Comparison of ENCODE assay signal across 1 cellular context in the genomic region with DNA sequence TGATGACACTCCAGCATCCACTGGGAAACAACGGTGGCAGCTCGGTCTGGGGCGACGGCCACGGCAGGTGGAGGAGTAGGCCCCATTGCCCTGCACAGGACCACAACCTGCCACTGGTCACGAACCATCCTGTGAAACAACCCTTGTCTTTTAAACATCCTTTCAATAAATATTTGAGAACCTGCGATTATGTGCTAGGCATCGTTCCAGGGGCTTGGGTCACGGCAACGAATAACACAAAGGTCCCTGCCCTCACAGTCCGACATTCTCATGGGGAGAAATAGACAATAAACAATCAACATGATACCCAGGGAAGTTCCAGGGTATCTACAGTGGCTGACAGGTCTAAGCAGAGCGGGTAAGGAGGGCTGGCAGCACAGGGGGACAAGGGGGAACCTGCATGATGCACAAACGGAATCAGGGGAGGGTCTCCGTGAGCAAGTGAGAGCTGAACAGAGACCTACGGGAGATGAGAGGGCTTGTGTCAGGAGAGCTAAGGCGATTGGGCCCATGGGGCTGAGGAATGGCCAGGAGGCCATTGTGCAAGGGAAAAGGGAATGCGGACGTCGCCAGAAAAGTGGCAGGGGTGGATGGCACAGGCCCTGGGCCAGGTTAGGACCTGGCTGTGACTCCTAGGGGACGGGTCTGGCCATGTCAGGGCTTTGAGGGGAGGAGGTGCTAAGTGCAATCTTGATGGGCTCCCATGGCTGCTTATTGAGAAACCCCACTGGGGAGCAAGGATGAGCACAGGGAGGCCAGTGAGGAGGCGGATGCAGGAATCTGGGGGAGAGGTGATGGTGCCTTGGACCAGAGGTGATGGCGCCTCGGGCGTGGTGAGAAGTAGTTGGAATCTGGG.
TF ChIP-seq lines count a peak whose summit lies in the region.

No MANE protein-coding gene starts in this region.

TF ChIP-seq in HepG2, 621 proteins besides CTCF, POLR2A, EP300 and RAD21 (continued from another document and continues in another):
- TF ChIP-seq SAP130 (CRISPR knock-in tag; IDR thresholded peaks at IDR 0.05; ENCODE audit: low read depth) (peak; percentile 36; the same call in 1 of the 2 replicates), ZBTB7A (CRISPR knock-in tag; IDR thresholded peaks at IDR 0.05) (no peak), ZNF556 (CRISPR knock-in tag; IDR thresholded peaks at IDR 0.05; ENCODE audit: borderline replicate concordance) (no peak), TGIF2 (CRISPR knock-in tag; IDR thresholded peaks at IDR 0.05) (no peak), HOXA7 (CRISPR knock-in tag; IDR thresholded peaks at IDR 0.05) (no peak), NCOA2 (CRISPR knock-in tag; IDR thresholded peaks at IDR 0.05) (no peak), ZNF589 (CRISPR knock-in tag; conservative IDR thresholded peaks at IDR 0.05) (no peak), ZNF264 (CRISPR knock-in tag; IDR thresholded peaks at IDR 0.05) (no peak), ZNF468 (CRISPR knock-in tag; IDR thresholded peaks at IDR 0.05) (no peak), ZNF790 (CRISPR knock-in tag; IDR thresholded peaks at IDR 0.05; ENCODE audit: borderline replicate concordance) (no peak), ZNF562 (CRISPR knock-in tag; IDR thresholded peaks at IDR 0.05; ENCODE audit: borderline replicate concordance) (no peak), ETV5 (CRISPR knock-in tag; IDR thresholded peaks at IDR 0.05; ENCODE audit: borderline replicate concordance) (peak; percentile 12; the same call in 1 of the 2 replicates), SMARCC2 (IDR thresholded peaks at IDR 0.05) (no peak), ZNF10 (CRISPR knock-in tag; IDR thresholded peaks at IDR 0.05; ENCODE audit: borderline replicate concordance, low read depth) (no peak), SIN3B (IDR thresholded peaks at IDR 0.05; ENCODE audit: low read length) (no peak), ELF3 (CRISPR knock-in tag; IDR thresholded peaks at IDR 0.05) (0 out of 2 replicates have a peak, but pooled peaks have one; percentile 20), TBX2 (CRISPR knock-in tag; IDR thresholded peaks at IDR 0.05; ENCODE audit: borderline replicate concordance) (no peak), CHD2 (IDR thresholded peaks at IDR 0.05; ENCODE audit: low read depth, low read length) (no peak), ZMYM4 (CRISPR knock-in tag; IDR thresholded peaks at IDR 0.05) (no peak), ZNF780A (CRISPR knock-in tag; IDR thresholded peaks at IDR 0.05) (no peak), ZNF530 (CRISPR knock-in tag; IDR thresholded peaks at IDR 0.05; ENCODE audit: low read depth) (no peak), PLRG1 (conservative IDR thresholded peaks at IDR 0.05) (no peak), ZNF549 (CRISPR knock-in tag; IDR thresholded peaks at IDR 0.05) (no peak), ZNF616 (CRISPR knock-in tag; IDR thresholded peaks at IDR 0.05; ENCODE audit: low read depth) (no peak), ZBTB3 (CRISPR knock-in tag; IDR thresholded peaks at IDR 0.05; ENCODE audit: borderline replicate concordance, low read depth) (no peak), RFX5 (IDR thresholded peaks at IDR 0.05; ENCODE audit: low read depth, low read length) (no peak), ZNF260 (CRISPR knock-in tag; IDR thresholded peaks at IDR 0.05; ENCODE audit: borderline replicate concordance, low read depth) (no peak), TCF7L2 (IDR thresholded peaks at IDR 0.05; ENCODE audit: low read depth, low read length) (no peak), ZNF484 (CRISPR knock-in tag; IDR thresholded peaks at IDR 0.05; ENCODE audit: borderline replicate concordance, low read depth) (no peak)
- TF ChIP-seq, protein P1, sequence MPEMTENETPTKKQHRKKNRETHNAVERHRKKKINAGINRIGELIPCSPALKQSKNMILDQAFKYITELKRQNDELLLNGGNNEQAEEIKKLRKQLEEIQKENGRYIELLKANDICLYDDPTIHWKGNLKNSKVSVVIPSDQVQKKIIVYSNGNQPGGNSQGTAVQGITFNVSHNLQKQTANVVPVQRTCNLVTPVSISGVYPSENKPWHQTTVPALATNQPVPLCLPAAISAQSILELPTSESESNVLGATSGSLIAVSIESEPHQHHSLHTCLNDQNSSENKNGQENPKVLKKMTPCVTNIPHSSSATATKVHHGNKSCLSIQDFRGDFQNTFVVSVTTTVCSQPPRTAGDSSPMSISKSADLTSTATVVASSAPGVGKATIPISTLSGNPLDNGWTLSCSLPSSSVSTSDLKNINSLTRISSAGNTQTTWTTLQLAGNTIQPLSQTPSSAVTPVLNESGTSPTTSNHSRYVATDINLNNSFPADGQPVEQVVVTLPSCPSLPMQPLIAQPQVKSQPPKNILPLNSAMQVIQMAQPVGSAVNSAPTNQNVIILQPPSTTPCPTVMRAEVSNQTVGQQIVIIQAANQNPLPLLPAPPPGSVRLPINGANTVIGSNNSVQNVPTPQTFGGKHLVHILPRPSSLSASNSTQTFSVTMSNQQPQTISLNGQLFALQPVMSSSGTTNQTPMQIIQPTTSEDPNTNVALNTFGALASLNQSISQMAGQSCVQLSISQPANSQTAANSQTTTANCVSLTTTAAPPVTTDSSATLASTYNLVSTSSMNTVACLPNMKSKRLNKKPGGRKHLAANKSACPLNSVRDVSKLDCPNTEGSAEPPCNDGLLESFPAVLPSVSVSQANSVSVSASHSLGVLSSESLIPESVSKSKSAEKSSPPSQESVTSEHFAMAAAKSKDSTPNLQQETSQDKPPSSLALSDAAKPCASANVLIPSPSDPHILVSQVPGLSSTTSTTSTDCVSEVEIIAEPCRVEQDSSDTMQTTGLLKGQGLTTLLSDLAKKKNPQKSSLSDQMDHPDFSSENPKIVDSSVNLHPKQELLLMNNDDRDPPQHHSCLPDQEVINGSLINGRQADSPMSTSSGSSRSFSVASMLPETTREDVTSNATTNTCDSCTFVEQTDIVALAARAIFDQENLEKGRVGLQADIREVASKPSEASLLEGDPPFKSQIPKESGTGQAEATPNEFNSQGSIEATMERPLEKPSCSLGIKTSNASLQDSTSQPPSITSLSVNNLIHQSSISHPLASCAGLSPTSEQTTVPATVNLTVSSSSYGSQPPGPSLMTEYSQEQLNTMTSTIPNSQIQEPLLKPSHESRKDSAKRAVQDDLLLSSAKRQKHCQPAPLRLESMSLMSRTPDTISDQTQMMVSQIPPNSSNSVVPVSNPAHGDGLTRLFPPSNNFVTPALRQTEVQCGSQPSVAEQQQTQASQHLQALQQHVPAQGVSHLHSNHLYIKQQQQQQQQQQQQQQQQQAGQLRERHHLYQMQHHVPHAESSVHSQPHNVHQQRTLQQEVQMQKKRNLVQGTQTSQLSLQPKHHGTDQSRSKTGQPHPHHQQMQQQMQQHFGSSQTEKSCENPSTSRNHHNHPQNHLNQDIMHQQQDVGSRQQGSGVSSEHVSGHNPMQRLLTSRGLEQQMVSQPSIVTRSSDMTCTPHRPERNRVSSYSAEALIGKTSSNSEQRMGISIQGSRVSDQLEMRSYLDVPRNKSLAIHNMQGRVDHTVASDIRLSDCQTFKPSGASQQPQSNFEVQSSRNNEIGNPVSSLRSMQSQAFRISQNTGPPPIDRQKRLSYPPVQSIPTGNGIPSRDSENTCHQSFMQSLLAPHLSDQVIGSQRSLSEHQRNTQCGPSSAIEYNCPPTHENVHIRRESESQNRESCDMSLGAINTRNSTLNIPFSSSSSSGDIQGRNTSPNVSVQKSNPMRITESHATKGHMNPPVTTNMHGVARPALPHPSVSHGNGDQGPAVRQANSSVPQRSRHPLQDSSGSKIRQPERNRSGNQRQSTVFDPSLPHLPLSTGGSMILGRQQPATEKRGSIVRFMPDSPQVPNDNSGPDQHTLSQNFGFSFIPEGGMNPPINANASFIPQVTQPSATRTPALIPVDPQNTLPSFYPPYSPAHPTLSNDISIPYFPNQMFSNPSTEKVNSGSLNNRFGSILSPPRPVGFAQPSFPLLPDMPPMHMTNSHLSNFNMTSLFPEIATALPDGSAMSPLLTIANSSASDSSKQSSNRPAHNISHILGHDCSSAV (CRISPR knock-in tag; IDR thresholded peaks at IDR 0.05; ENCODE audit: borderline replicate concordance), result no peak
- TF ChIP-seq, protein P2, sequence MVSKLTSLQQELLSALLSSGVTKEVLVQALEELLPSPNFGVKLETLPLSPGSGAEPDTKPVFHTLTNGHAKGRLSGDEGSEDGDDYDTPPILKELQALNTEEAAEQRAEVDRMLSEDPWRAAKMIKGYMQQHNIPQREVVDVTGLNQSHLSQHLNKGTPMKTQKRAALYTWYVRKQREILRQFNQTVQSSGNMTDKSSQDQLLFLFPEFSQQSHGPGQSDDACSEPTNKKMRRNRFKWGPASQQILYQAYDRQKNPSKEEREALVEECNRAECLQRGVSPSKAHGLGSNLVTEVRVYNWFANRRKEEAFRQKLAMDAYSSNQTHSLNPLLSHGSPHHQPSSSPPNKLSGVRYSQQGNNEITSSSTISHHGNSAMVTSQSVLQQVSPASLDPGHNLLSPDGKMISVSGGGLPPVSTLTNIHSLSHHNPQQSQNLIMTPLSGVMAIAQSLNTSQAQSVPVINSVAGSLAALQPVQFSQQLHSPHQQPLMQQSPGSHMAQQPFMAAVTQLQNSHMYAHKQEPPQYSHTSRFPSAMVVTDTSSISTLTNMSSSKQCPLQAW (CRISPR knock-in tag; IDR thresholded peaks at IDR 0.05), result no peak
- TF ChIP-seq, protein P3, sequence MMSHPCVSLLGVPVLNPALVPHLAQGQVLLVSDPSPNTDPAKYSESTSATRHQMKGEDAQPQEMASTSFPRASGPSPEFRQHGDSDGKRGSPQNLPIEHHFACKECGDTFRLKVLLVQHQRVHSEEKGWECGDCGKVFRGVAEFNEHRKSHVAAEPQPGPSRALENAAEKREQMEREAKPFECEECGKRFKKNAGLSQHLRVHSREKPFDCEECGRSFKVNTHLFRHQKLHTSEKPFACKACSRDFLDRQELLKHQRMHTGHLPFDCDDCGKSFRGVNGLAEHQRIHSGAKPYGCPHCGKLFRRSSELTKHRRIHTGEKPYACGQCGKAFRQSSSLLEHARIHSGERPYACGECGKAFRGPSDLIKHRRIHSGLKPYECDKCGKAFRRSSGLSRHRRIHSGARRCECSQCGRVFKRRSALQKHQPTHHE (CRISPR knock-in tag; IDR thresholded peaks at IDR 0.05; ENCODE audit: borderline replicate concordance), result no peak
- TF ChIP-seq, protein P4, sequence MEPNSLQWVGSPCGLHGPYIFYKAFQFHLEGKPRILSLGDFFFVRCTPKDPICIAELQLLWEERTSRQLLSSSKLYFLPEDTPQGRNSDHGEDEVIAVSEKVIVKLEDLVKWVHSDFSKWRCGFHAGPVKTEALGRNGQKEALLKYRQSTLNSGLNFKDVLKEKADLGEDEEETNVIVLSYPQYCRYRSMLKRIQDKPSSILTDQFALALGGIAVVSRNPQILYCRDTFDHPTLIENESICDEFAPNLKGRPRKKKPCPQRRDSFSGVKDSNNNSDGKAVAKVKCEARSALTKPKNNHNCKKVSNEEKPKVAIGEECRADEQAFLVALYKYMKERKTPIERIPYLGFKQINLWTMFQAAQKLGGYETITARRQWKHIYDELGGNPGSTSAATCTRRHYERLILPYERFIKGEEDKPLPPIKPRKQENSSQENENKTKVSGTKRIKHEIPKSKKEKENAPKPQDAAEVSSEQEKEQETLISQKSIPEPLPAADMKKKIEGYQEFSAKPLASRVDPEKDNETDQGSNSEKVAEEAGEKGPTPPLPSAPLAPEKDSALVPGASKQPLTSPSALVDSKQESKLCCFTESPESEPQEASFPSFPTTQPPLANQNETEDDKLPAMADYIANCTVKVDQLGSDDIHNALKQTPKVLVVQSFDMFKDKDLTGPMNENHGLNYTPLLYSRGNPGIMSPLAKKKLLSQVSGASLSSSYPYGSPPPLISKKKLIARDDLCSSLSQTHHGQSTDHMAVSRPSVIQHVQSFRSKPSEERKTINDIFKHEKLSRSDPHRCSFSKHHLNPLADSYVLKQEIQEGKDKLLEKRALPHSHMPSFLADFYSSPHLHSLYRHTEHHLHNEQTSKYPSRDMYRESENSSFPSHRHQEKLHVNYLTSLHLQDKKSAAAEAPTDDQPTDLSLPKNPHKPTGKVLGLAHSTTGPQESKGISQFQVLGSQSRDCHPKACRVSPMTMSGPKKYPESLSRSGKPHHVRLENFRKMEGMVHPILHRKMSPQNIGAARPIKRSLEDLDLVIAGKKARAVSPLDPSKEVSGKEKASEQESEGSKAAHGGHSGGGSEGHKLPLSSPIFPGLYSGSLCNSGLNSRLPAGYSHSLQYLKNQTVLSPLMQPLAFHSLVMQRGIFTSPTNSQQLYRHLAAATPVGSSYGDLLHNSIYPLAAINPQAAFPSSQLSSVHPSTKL (CRISPR knock-in tag; IDR thresholded peaks at IDR 0.05), result peak; percentile 70
- TF ChIP-seq, protein P5, sequence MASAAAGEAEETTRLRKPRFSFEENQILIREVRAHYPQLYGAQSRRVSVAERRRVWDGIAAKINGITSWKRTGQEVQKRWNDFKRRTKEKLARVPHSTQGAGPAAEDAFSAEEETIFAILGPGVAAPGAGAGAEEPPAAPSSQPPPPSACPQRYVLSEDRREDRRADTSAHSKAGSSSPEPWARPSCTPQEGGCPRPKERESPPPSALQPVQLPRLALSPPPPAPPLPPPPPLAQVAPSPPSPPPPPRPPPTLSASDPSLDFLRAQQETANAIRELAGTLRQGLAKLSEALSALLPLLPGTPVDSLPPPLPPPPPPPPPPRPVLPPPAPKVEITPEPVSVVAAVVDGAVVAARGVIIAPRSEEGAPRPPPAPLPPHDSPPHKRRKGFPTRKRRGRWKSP (CRISPR knock-in tag; IDR thresholded peaks at IDR 0.05), result no peak
- TF ChIP-seq, protein P6, sequence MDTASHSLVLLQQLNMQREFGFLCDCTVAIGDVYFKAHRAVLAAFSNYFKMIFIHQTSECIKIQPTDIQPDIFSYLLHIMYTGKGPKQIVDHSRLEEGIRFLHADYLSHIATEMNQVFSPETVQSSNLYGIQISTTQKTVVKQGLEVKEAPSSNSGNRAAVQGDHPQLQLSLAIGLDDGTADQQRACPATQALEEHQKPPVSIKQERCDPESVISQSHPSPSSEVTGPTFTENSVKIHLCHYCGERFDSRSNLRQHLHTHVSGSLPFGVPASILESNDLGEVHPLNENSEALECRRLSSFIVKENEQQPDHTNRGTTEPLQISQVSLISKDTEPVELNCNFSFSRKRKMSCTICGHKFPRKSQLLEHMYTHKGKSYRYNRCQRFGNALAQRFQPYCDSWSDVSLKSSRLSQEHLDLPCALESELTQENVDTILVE (CRISPR knock-in tag; IDR thresholded peaks at IDR 0.05), result no peak
- TF ChIP-seq, protein P7, sequence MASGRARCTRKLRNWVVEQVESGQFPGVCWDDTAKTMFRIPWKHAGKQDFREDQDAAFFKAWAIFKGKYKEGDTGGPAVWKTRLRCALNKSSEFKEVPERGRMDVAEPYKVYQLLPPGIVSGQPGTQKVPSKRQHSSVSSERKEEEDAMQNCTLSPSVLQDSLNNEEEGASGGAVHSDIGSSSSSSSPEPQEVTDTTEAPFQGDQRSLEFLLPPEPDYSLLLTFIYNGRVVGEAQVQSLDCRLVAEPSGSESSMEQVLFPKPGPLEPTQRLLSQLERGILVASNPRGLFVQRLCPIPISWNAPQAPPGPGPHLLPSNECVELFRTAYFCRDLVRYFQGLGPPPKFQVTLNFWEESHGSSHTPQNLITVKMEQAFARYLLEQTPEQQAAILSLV (CRISPR knock-in tag; IDR thresholded peaks at IDR 0.05; ENCODE audit: borderline replicate concordance), result no peak
